Comparison of ENCODE assay signal across 13 cellular contexts in the genomic region with DNA sequence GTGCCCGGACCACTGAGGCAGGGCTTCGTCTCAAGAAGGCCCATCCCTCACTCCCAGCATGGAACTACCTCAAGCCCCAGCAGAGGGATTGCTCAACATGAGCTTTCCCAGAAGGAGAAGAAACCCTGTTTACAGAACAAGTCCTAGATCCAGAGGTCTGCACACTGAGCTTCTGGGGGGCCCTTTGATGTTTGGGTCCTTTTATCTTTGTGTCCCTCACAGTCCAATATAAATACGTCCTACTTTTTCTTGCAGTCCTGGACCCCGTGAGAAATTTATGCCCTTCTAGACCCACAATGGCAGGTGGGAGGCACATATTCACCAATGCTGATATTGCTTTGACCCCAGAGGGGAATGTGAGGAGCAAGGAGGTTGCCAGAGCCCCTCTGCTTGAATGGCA. TPM values are rescaled to one million over a fixed set of nuclear protein-coding genes. Genes with fewer than 3 reads are reported as not detected.
DNase-seq lines count a peak whose midpoint lies in the region; ATAC-seq and TF ChIP-seq lines count a peak whose summit lies in the region.
"Had no signal": no experiment of that assay in that cellular context is flagged by ENCODE, and none has a peak within 500 bp of the region (broad histone marks: within the 10 kb centered on the region; RNA-seq: fewer than 3 reads in every experiment).

No MANE protein-coding gene starts in this region.

- H3K4me1 ChIP-seq in neuronal stem cell (ENCODE audit: control insufficient read depth in 2 of 2, insufficient read depth in 1 of 2, low read depth in 1 of 2, low read length in 2 of 2) (peaks cover 0 to 25% of the 10 kb centered on the region in 2 donors), tibial nerve (peaks cover 0 to 87% (median 10%) of the 10 kb centered on the region in 4 donors)
- H3K4me1 ChIP-seq: HAP-1 had no signal

- H3K9me3 ChIP-seq in WERI-Rb-1 (ENCODE audit: severe bottlenecking) (no peaks in the 10 kb centered on the region), neuronal stem cell (replicated peaks in 1 of 2; ENCODE audit: control insufficient read depth in 2 of 2, insufficient read depth in 1 of 2, low read depth in 1 of 2, low read length in 2 of 2) (no peaks in the 10 kb centered on the region), tibial nerve (no peaks in the 10 kb centered on the region)
- H3K9me3 ChIP-seq: HAP-1 had no signal

- no peaks in the 10 kb centered on the region for H3K79me1 ChIP-seq in neuronal stem cell (ENCODE audit: low read depth, low read length)

- H2BK120ac ChIP-seq in neuronal stem cell (ENCODE audit: low read depth, low read length) = peak overlapping the region; percentile 74

- peak overlapping the region; percentile 96 for H3K27ac Mint-ChIP-seq in mesothelial cell of epicardium
- no peak overlapping the region for H3K27ac Mint-ChIP-seq in activated naive CD4-positive, alpha-beta T cell treated with anti-CD3 and anti-CD28 coated beads, Interleukin-2, amount 10 ng/mL, durations not matched to agents 7 days and 5 days
- H3K27ac Mint-ChIP-seq: B cell; CD4-positive, alpha-beta T cell had no signal

- no peak overlapping the region for H3K23ac ChIP-seq in neuronal stem cell (ENCODE audit: low read depth, low read length, poor library complexity)

- H3K36me3 ChIP-seq in WERI-Rb-1 = peaks cover 38% of the 10 kb centered on the region
- no peaks in the 10 kb centered on the region for H3K36me3 ChIP-seq in neuronal stem cell (replicated peaks in 1 of 2; ENCODE audit: control insufficient read depth in 2 of 2, insufficient read depth in 2 of 2, low read length in 2 of 2)
- H3K36me3 ChIP-seq in tibial nerve = peaks cover 0 to 23% (median 0%) of the 10 kb centered on the region in 3 donors
- H3K36me3 ChIP-seq: HAP-1 had no signal

- TF ChIP-seq POLR2A in tibial nerve (IDR thresholded peaks at IDR 0.05) = no peak

- peak overlapping the region; percentile 60 for H2BK15ac ChIP-seq in neuronal stem cell (ENCODE audit: low read length)

- H2AFZ ChIP-seq in neuronal stem cell (ENCODE audit: low read length) = no peak overlapping the region

- H3K4ac ChIP-seq in neuronal stem cell (ENCODE audit: low read length) = no peak overlapping the region

- CTCF ChIA-PET in activated naive CD4-positive, alpha-beta T cell treated with anti-CD3 and anti-CD28 coated beads, Interleukin-2, amount 10 ng/mL, durations not matched to agents 7 days and 5 days (lab: Charles Lee) = no interaction called here

- H3K9ac ChIP-seq in neuronal stem cell (ENCODE audit: low read depth, low read length, poor library complexity) = no peak overlapping the region

- no peak overlapping the region for H2BK5ac ChIP-seq in neuronal stem cell (ENCODE audit: low read length)

- ATAC-seq in HG03139 (IDR thresholded peaks at IDR 0.05; ENCODE audit: unreplicated experiment) = no peak

- H3K4me3 ChIP-seq in WERI-Rb-1 (ENCODE audit: low read depth, low read length) (no peak overlapping the region), neuronal stem cell (ENCODE audit: low read length in 2 of 2) (no peak overlapping the region), tibial nerve (no peak overlapping the region)
- H3K4me3 ChIP-seq: HAP-1 had no signal

- no peak overlapping the region for H3K4me3 Mint-ChIP-seq in mesothelial cell of epicardium
- no peak overlapping the region for H3K4me3 Mint-ChIP-seq in activated naive CD4-positive, alpha-beta T cell treated with anti-CD3 and anti-CD28 coated beads, Interleukin-2, amount 10 ng/mL, durations not matched to agents 7 days and 5 days
- H3K4me3 Mint-ChIP-seq: B cell; CD4-positive, alpha-beta T cell had no signal

- no peak for DNase-seq in WERI-Rb-1
- DNase-seq in mesothelial cell of epicardium (ENCODE audit: low spot score in 2 of 2, unreplicated experiment in 2 of 2) = no peak
- no peak for DNase-seq in neuronal stem cell (ENCODE audit: low spot score)
- DNase-seq in tibial nerve (ENCODE audit: low spot score in 2 of 2) = no peak
- DNase-seq in activated naive CD4-positive, alpha-beta T cell treated with anti-CD3 and anti-CD28 coated beads, Interleukin-2, amount 10 ng/mL, durations not matched to agents 7 days and 5 days = no peak
- no peak for DNase-seq in NCI-H2107 treated with DMSO at 0.1 percent for 48 hours (lab: John Stamatoyannopoulos, UW; ENCODE audit: unreplicated experiment)
- DNase-seq: C1 segment of cervical spinal cord; CD4-positive, alpha-beta T cell; DMS153; EL had no signal

- peaks cover 94% of the 10 kb centered on the region for H3K4me1 Mint-ChIP-seq in mesothelial cell of epicardium
- H3K4me1 Mint-ChIP-seq in activated naive CD4-positive, alpha-beta T cell treated with anti-CD3 and anti-CD28 coated beads, Interleukin-2, amount 10 ng/mL, durations not matched to agents 7 days and 5 days = no peaks in the 10 kb centered on the region
- H3K4me1 Mint-ChIP-seq: B cell had no signal

- no peaks in the 10 kb centered on the region for H3K27me3 Mint-ChIP-seq in mesothelial cell of epicardium (ENCODE audit: low read depth)
- H3K27me3 Mint-ChIP-seq in activated naive CD4-positive, alpha-beta T cell treated with anti-CD3 and anti-CD28 coated beads, Interleukin-2, amount 10 ng/mL, durations not matched to agents 7 days and 5 days = peaks cover 99% of the 10 kb centered on the region

- no peak for TF ChIP-seq EP300 in tibial nerve (IDR thresholded peaks at IDR 0.05)

- H3K14ac ChIP-seq in neuronal stem cell (ENCODE audit: low read length) = no peak overlapping the region

- H3K27me3 ChIP-seq in WERI-Rb-1 (ENCODE audit: insufficient read depth, low read depth, severe bottlenecking) = no peaks in the 10 kb centered on the region
- H3K27me3 ChIP-seq in neuronal stem cell (ENCODE audit: control insufficient read depth in 3 of 3, insufficient read depth in 3 of 3, low read depth in 1 of 3, low read length in 3 of 3) = peaks cover 3 to 98% (median 4%) of the 10 kb centered on the region in 3 experiments
- H3K27me3 ChIP-seq in tibial nerve = no peaks in the 10 kb centered on the region

- no CpG with 5 or more reads among the region's 4 CpGs for WGBS in neuronal stem cell (ENCODE audit: extremely low coverage in 2 of 2, insufficient read length in 2 of 2, insufficient replicate concordance in 1 of 2), 2 donors
- 66 to 67% methylated on average over 4 of the region's 4 CpGs for WGBS in tibial nerve, 2 donors

- TF ChIP-seq CTCF in WERI-Rb-1 (IDR thresholded peaks at IDR 0.05; ENCODE audit: low read depth, low read length) = no peak
- TF ChIP-seq CTCF in mesothelial cell of epicardium (IDR thresholded peaks at IDR 0.05; ENCODE audit: unreplicated experiment) = no peak
- no peak for TF ChIP-seq CTCF in tibial nerve (IDR thresholded peaks at IDR 0.05)

- H3K27ac ChIP-seq in WERI-Rb-1 (peak overlapping the region; percentile 91), neuronal stem cell (replicated peaks; ENCODE audit: low read length) (no peak overlapping the region), tibial nerve (peak overlapping the region in 3 of 4 donors; percentile 55 to 78 (median 74))

- peak overlapping the region; percentile 90 for H3K18ac ChIP-seq in neuronal stem cell (ENCODE audit: low read length)

- no peak overlapping the region for H4K8ac ChIP-seq in neuronal stem cell (ENCODE audit: low read depth, low read length)

- H2BK12ac ChIP-seq in neuronal stem cell (ENCODE audit: low read length) = peak overlapping the region; percentile 33

- peaks cover 4% of the 10 kb centered on the region for H3K36me3 Mint-ChIP-seq in mesothelial cell of epicardium
- H3K36me3 Mint-ChIP-seq in activated naive CD4-positive, alpha-beta T cell treated with anti-CD3 and anti-CD28 coated beads, Interleukin-2, amount 10 ng/mL, durations not matched to agents 7 days and 5 days = no peaks in the 10 kb centered on the region

- peak overlapping the region; percentile 82 for H2AK5ac ChIP-seq in neuronal stem cell (ENCODE audit: low read depth, low read length)

- no peak overlapping the region for H4K91ac ChIP-seq in neuronal stem cell (ENCODE audit: low read depth, low read length, poor library complexity)

- H3K9me3 Mint-ChIP-seq in mesothelial cell of epicardium = no peaks in the 10 kb centered on the region
- no peaks in the 10 kb centered on the region for H3K9me3 Mint-ChIP-seq in activated naive CD4-positive, alpha-beta T cell treated with anti-CD3 and anti-CD28 coated beads, Interleukin-2, amount 10 ng/mL, durations not matched to agents 7 days and 5 days
- H3K9me3 Mint-ChIP-seq: CD4-positive, alpha-beta T cell had no signal

- H3K4me2 ChIP-seq in neuronal stem cell (ENCODE audit: insufficient read depth, low read length, poor library complexity, severe bottlenecking) = no peak overlapping the region

RNA-seq across cellular contexts. Expression of a gene that starts 54.4 kb away (rescaled TPM):
- total RNA-seq in mesothelial cell of epicardium (39.5 to 47.1 TPM (median 46.1 TPM) in 3 replicates), tibial nerve (10 to 100 TPM; 31.5 to 55.5 (median 36.3) TPM)
- polyA plus RNA-seq in neuronal stem cell (2013, experiment 1 of 2) = 18.0 TPM
- 16.7 TPM for polyA plus RNA-seq in neuronal stem cell (2013, experiment 2 of 2)
